In the genomic region with DNA sequence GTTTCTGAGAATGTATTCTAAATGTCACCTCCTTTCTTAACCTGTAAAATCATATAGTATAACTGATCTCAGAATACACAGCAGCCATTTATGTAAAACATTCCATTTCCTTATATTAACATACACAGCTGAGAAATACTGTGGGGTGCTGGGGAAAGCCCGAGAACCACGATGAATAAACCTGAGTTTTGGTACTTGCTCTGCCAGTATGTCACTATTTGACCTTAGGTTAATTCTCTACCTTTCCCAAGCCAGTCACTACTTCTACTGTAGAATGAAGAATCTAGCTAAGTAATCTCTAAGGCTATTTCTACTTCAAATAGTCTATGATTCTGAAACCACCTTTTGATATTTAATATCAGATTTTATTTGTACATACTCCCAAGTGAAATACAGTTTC, we compare ENCODE assay signal across 16 cellular contexts.
A peak's percentile ranks its signal among the peaks of the same experiment; 100 is the strongest.
DNase-seq lines count a peak whose midpoint lies in the region; ATAC-seq and TF ChIP-seq lines count a peak whose summit lies in the region.
"Had no signal": no experiment of that assay in that cellular context is flagged by ENCODE, and none has a peak within 500 bp of the region (broad histone marks: within the 10 kb centered on the region; RNA-seq: fewer than 3 reads in every experiment).

No MANE protein-coding gene starts in this region.

- H3K4me3 Mint-ChIP-seq in activated naive CD8-positive, alpha-beta T cell treated with anti-CD3 and anti-CD28 coated beads for 36 hours = peak overlapping the region; percentile 26
- H3K4me3 Mint-ChIP-seq: activated naive CD8-positive, alpha-beta T cell treated with anti-CD3 and anti-CD28 coated beads, Interleukin-2, amount 10 ng/mL, durations not matched to agents 7 days and 5 days; B cell had no signal

- H3K9ac ChIP-seq in PC-3 (ENCODE audit: low read length) = no peak overlapping the region

- peaks cover 71% of the 10 kb centered on the region for H3K36me3 Mint-ChIP-seq in activated naive CD8-positive, alpha-beta T cell treated with anti-CD3 and anti-CD28 coated beads for 36 hours

- H3K4me2 ChIP-seq in PC-3 (ENCODE audit: low read length) = no peak overlapping the region

- peak; percentile 13 for DNase-seq in GM10266 (ENCODE audit: extremely low spot score)
- DNase-seq in activated naive CD8-positive, alpha-beta T cell treated with anti-CD3 and anti-CD28 coated beads for 36 hours = peak; percentile 61
- no peak for DNase-seq in PC-3
- no peak for DNase-seq in RWPE1 (ENCODE audit: low spot score)
- no peak for DNase-seq in DMS79 treated with DMSO at 0.1 percent for 48 hours (lab: John Stamatoyannopoulos, UW)
- no peak for DNase-seq in SIG-M5 treated with dmso at 0.1 percent for 504 hours (lab: John Stamatoyannopoulos, UW; ENCODE audit: unreplicated experiment)
- DNase-seq: activated naive CD8-positive, alpha-beta T cell treated with anti-CD3 and anti-CD28 coated beads, Interleukin-2, amount 10 ng/mL, durations not matched to agents 7 days and 5 days; cortex of kidney; islet precursor cell; NCI-H2081 treated with DMSO at 0.1 percent for 48 hours; upper lobe of left lung had no signal

- H3K9me2 ChIP-seq in PC-3 (replicated peaks; ENCODE audit: low read length) = no peaks in the 10 kb centered on the region

- no peaks in the 10 kb centered on the region for H4K20me1 ChIP-seq in PC-3 (ENCODE audit: low read length)

- CTCF ChIA-PET in PC-3 (lab: Charles Lee) = no interaction called here
- CTCF ChIA-PET in RWPE1 (lab: Yijun Ruan, JAX) = no interaction called here

- POLR2A ChIA-PET in PC-3 (lab: Charles Lee; ENCODE audit: unreplicated experiment) (interaction anchor here (0.6 kb wide), 2 partner anchors 18 to 1885 kb away, joined by 3 to 4 read pairs; no protein-coding TSS in a partner anchor), RWPE1 (lab: Yijun Ruan, JAX; ENCODE audit: low non-redundant PET) (no interaction called here)

- H3K27me3 ChIP-seq in PC-3 (ENCODE audit: low read length) = no peaks in the 10 kb centered on the region
- H3K27me3 ChIP-seq: upper lobe of left lung had no signal

- H3K27me3 Mint-ChIP-seq in activated naive CD8-positive, alpha-beta T cell treated with anti-CD3 and anti-CD28 coated beads for 36 hours = no peaks in the 10 kb centered on the region
- H3K27me3 Mint-ChIP-seq: activated naive CD8-positive, alpha-beta T cell treated with anti-CD3 and anti-CD28 coated beads, Interleukin-2, amount 10 ng/mL, durations not matched to agents 7 days and 5 days; B cell had no signal

- H3K27ac Mint-ChIP-seq in activated naive CD8-positive, alpha-beta T cell treated with anti-CD3 and anti-CD28 coated beads for 36 hours = peak overlapping the region; percentile 77
- H3K27ac Mint-ChIP-seq: activated naive CD8-positive, alpha-beta T cell treated with anti-CD3 and anti-CD28 coated beads, Interleukin-2, amount 10 ng/mL, durations not matched to agents 7 days and 5 days; B cell had no signal

- H3K4me3 ChIP-seq in PC-3 (ENCODE audit: low read length) = no peak overlapping the region
- H3K4me3 ChIP-seq: K562, prostate gland, upper lobe of left lung had no signal

- ATAC-seq in GM19395 (IDR thresholded peaks at IDR 0.05; ENCODE audit: unreplicated experiment) (peak; percentile 50), HG02981 (IDR thresholded peaks at IDR 0.05; ENCODE audit: unreplicated experiment) (peak; percentile 56), PC-3 (no peak)
- ATAC-seq: K562 had no signal

- no peaks in the 10 kb centered on the region for H3F3A ChIP-seq in PC-3 (ENCODE audit: low read length, unreplicated experiment)

- peaks cover 10% of the 10 kb centered on the region for H3K9me3 Mint-ChIP-seq in activated naive CD8-positive, alpha-beta T cell treated with anti-CD3 and anti-CD28 coated beads for 36 hours

- H3K4me1 Mint-ChIP-seq in activated naive CD8-positive, alpha-beta T cell treated with anti-CD3 and anti-CD28 coated beads for 36 hours = peaks cover 46% of the 10 kb centered on the region
- H3K4me1 Mint-ChIP-seq: B cell had no signal

- no peaks in the 10 kb centered on the region for H3K36me3 ChIP-seq in PC-3 (ENCODE audit: low read depth, low read length)
- H3K36me3 ChIP-seq: prostate gland had no signal

- H3K79me2 ChIP-seq in PC-3 (ENCODE audit: low read length) = no peaks in the 10 kb centered on the region

- BruUV-seq in PC-3 (replicated peaks; lab: Mats Ljungman, UMichigan) = no TSS peak

- H3K27ac ChIP-seq in PC-3 (ENCODE audit: low read length) = no peak overlapping the region
- H3K27ac ChIP-seq in RWPE1 = no peak overlapping the region
- H3K27ac ChIP-seq: prostate gland, upper lobe of left lung had no signal

- no peaks in the 10 kb centered on the region for H3K4me1 ChIP-seq in PC-3 (ENCODE audit: insufficient read depth, low read length)
- H3K4me1 ChIP-seq: prostate gland, upper lobe of left lung had no signal

- intact Hi-C loops in PC-3 (cut with micrococcal nuclease) = no loop called here

- no peak overlapping the region for H2AFZ ChIP-seq in PC-3 (ENCODE audit: low read length)

- TF ChIP-seq CTCF in GM10266 (IDR thresholded peaks at IDR 0.05; ENCODE audit: control insufficient read depth, insufficient read depth, low read depth, missing control alignments) (no peak), PC-3 (conservative IDR thresholded peaks at IDR 0.05; ENCODE audit: low read depth, low read length) (no peak), RWPE1 (conservative IDR thresholded peaks at IDR 0.05; ENCODE audit: low read depth) (no peak)

- H3K9me3 ChIP-seq in PC-3 (ENCODE audit: low read length) = no peaks in the 10 kb centered on the region
- H3K9me3 ChIP-seq: prostate gland, upper lobe of left lung had no signal

Comparison
In these comparisons a context has a peak if more than half of its experiments do, and no peak if none do; other contexts are left out.
1. DNase-seq: peak in GM10266 (single experiment) and activated naive CD8-positive, alpha-beta T cell treated with anti-CD3 and anti-CD28 coated beads for 36 hours (single experiment); none in PC-3 (single experiment), RWPE1 (single experiment), DMS79 treated with DMSO at 0.1 percent for 48 hours (single experiment) and SIG-M5 treated with dmso at 0.1 percent for 504 hours (single experiment).